8 cellular contexts compared by ENCODE assay signal in the genomic region with DNA sequence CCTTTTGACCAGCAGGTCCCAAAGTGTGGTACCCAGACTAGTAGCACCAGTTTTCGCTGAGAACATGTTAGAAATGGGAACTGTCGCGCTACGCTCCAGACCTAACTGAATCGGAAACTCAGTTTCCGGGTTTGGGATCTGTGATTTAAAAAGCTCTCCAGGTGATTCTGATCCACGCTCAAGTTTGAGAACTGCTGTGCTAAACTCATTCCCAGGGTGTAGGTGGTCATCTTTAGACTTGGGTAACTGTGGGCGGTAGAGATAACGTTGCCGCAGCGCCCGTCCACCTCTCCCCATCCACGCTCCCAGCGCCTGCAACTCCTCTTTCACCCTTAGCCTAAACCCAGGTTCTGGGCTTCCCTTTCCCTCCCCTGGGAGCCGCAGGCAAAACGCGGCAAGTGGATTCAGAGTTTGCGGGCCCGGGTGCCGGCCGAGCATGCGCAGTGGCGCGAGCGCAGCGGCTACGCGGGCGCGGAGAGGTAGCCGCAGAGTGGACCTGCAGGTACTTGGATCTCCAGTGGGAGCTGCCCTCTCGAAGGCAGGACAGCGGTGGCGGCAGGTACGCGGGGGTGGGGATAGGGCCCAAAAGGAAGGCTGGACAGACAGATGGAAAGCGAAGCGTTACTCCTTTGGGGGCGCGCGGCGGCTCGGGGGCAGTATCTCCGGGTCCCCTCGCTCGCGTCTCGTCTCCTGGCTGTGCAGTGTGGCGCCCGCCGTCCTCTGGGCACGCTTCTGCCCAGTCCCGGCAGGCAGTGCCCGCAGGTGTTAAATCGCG. TPM values are rescaled to one million over a fixed set of nuclear protein-coding genes. Genes with fewer than 3 reads are reported as not detected.
DNase-seq lines count a peak whose midpoint lies in the region; ATAC-seq and TF ChIP-seq lines count a peak whose summit lies in the region.

TSS of gene PLS1 (plus strand) at position 443 of the 775 bp plus-strand sequence. CDS start 67,845 bp downstream, outside the sequence.

- peak within 1 kb of the TSS; percentile 79 for H4K91ac ChIP-seq in IMR-90 (ENCODE audit: insufficient read depth, low read depth, low read length)

- H4K20me1 ChIP-seq in IMR-90 (ENCODE audit: insufficient read depth, low read length) = no peaks in the 10 kb centered on the region

- peak within 1 kb of the TSS; percentile 9; the same call in 1 of the 2 replicates for H3K27ac ChIP-seq in IMR-90 (ENCODE audit: insufficient read depth, low read length)
- peak within 1 kb of the TSS; percentile 61 to 68 (median 68) for H3K27ac ChIP-seq in esophagus muscularis mucosa (replicated peaks in 1 of 4)

- H2BK20ac ChIP-seq in IMR-90 (ENCODE audit: low read depth, low read length) = peak within 1 kb of the TSS; percentile 81

- peak within 1 kb of the TSS; percentile 19; the same call in 1 of the 2 replicates for H3K18ac ChIP-seq in IMR-90 (ENCODE audit: low read depth, low read length)

- no TSS peak for BruUV-seq in IMR-90 (replicated peaks; lab: Mats Ljungman, UMichigan)

- H3K36me3 ChIP-seq in IMR-90 (ENCODE audit: control insufficient read depth, insufficient read depth, low read length) (no peaks in the 10 kb centered on the region), esophagus muscularis mucosa (no peaks in the 10 kb centered on the region)

- peak within 1 kb of the TSS; percentile 55 for H3K9ac ChIP-seq in IMR-90 (ENCODE audit: low read depth, low read length)

- peak within 1 kb of the TSS; percentile 30 for H2BK5ac ChIP-seq in IMR-90 (ENCODE audit: low read depth, low read length, poor library complexity, severe bottlenecking)

- peak within 1 kb of the TSS; percentile 76 for H3K4me2 ChIP-seq in IMR-90 (ENCODE audit: low read depth, low read length)

- TF ChIP-seq RAD21 in IMR-90 (IDR thresholded peaks at IDR 0.05; ENCODE audit: low read length) = no peak; the same call in 1 of the 2 replicates

- peak within 1 kb of the TSS; percentile 86 for H3K14ac ChIP-seq in IMR-90 (replicated peaks; ENCODE audit: low read depth, low read length)

- H3K9me1 ChIP-seq in IMR-90 (ENCODE audit: insufficient read depth, low read length) = no peaks in the 10 kb centered on the region

- H4K8ac ChIP-seq in IMR-90 (ENCODE audit: low read depth in 2 of 2, low read length in 2 of 2) = peak within 1 kb of the TSS; percentile 73 to 88

- H3K27me3 ChIP-seq in IMR-90 (ENCODE audit: control insufficient read depth, insufficient read depth, low read length) (no peaks in the 10 kb centered on the region), esophagus muscularis mucosa (no peaks in the 10 kb centered on the region)

- in situ Hi-C loops in IMR-90 (cut with MboI; ENCODE audit: low sequenced_read_pairs) = no loop called here

- peak within 1 kb of the TSS; percentile 86 for H3K4me3 Mint-ChIP-seq in activated T-cell treated with anti-CD3 and anti-CD28 coated beads, Interleukin-2, amount 50 U/mL, for 24 hours

- intact Hi-C loops in IMR-90 (cut with micrococcal nuclease) = loop anchor here (5.0 to 10.0 kb wide), 2 partner anchors 126 to 209 kb away; partner anchors contain the start of gene TRPC1
- intact Hi-C loops in esophagus muscularis mucosa (cut with DNase I) = loop anchor here (2.0 to 5.0 kb wide), 3 partner anchors 17 to 391 kb away; partner anchors contain the start of genes ATR and TRPC1

- H2AK9ac ChIP-seq in IMR-90 (replicated peaks; ENCODE audit: low read depth, low read length, poor library complexity) = peak within 1 kb of the TSS; percentile 94

- peak within 1 kb of the TSS; percentile 93 for H3K4ac ChIP-seq in IMR-90 (ENCODE audit: low read depth, low read length)

- H3K27ac Mint-ChIP-seq in activated T-cell treated with anti-CD3 and anti-CD28 coated beads, Interleukin-2, amount 50 U/mL, for 24 hours = peak within 1 kb of the TSS; percentile 93

- no peak for TF ChIP-seq EP300 in esophagus muscularis mucosa (IDR thresholded peaks at IDR 0.05)

- peaks cover 5% of the 10 kb centered on the region for H3K36me3 Mint-ChIP-seq in activated T-cell treated with anti-CD3 and anti-CD28 coated beads, Interleukin-2, amount 50 U/mL, for 24 hours (ENCODE audit: low read depth)

- H3K23ac ChIP-seq in IMR-90 (ENCODE audit: low read depth, low read length) = peak within 1 kb of the TSS; percentile 90

- H3K4me1 ChIP-seq in IMR-90 (ENCODE audit: control insufficient read depth, insufficient read depth, low read length) = no peaks in the 10 kb centered on the region
- H3K4me1 ChIP-seq in esophagus muscularis mucosa = peaks cover 11 to 15% (median 14%) of the 10 kb centered on the region in 4 donors

- peak within 1 kb of the TSS; percentile 98 for H2AFZ ChIP-seq in IMR-90 (replicated peaks; ENCODE audit: low read length, poor library complexity)

- POLR2A ChIA-PET in IMR-90 (lab: Charles Lee; ENCODE audit: unreplicated experiment) = no interaction called here

- no peak for TF ChIP-seq CTCF in IMR-90 (conservative IDR thresholded peaks at IDR 0.05; ENCODE audit: low read depth, low read length)
- TF ChIP-seq CTCF in esophagus muscularis mucosa (IDR thresholded peaks at IDR 0.05) = peak in 1 of 3 experiments; percentile 29

- H3K4me1 Mint-ChIP-seq in activated T-cell treated with anti-CD3 and anti-CD28 coated beads, Interleukin-2, amount 50 U/mL, for 24 hours (ENCODE audit: low read depth) = peaks cover 19% of the 10 kb centered on the region

- no peaks in the 10 kb centered on the region for H3K9me3 Mint-ChIP-seq in activated T-cell treated with anti-CD3 and anti-CD28 coated beads, Interleukin-2, amount 50 U/mL, for 24 hours

- peak within 1 kb of the TSS; percentile 71 for H2BK120ac ChIP-seq in IMR-90 (ENCODE audit: low read depth, low read length)

- ATAC-seq in GM21528 (IDR thresholded peaks at IDR 0.05; ENCODE audit: low FRiP score, unreplicated experiment) (peak; percentile 95), IMR-90 (ENCODE audit: low read depth) (peak; percentile 96)

- peak; percentile 92 for DNase-seq in DMS153 treated with DMSO at 0.1 percent for 48 hours (lab: John Stamatoyannopoulos, UW; ENCODE audit: unreplicated experiment)
- peak; percentile 70 for DNase-seq in IMR-90
- DNase-seq in OCI-M1 (lab: John Stamatoyannopoulos, UW) = peak; percentile 95
- DNase-seq in activated T-cell treated with anti-CD3 and anti-CD28 coated beads, Interleukin-2, amount 50 U/mL, for 24 hours = peak; percentile 97
- DNase-seq in esophagus muscularis mucosa (ENCODE audit: extremely low spot score) = peak; percentile 95
- DNase-seq in myocyte (ENCODE audit: low read depth) = peak; percentile 81
- peak; percentile 63 to 67 for DNase-seq in stimulated activated CD8-positive, alpha-beta memory T cell treated with anti-CD3 and anti-CD28 coated beads, Interleukin-7, amount 100 ng/mL, for 48 hours (ENCODE audit: extremely low read depth in 1 of 2, low read depth in 1 of 2)

- H2AK5ac ChIP-seq in IMR-90 (ENCODE audit: low read depth, low read length) = peak within 1 kb of the TSS; percentile 71; the same call in 1 of the 2 replicates

- H3K9me3 ChIP-seq in IMR-90 (ENCODE audit: control insufficient read depth, insufficient read depth, low read length) (no peaks in the 10 kb centered on the region), esophagus muscularis mucosa (no peaks in the 10 kb centered on the region)

- H4K5ac ChIP-seq in IMR-90 (ENCODE audit: low read depth, low read length) = peak within 1 kb of the TSS; percentile 13; the same call in 1 of the 2 replicates

- WGBS in IMR-90 (ENCODE audit: extremely low coverage in 2 of 2, insufficient read length in 1 of 2), 2 experiments = 1% methylated on average over 30 of the region's 56 CpGs; no CpG with 5 or more reads in 1 of the 2 experiments
- WGBS in esophagus muscularis mucosa = 0% methylated on average over 40 of the region's 56 CpGs

- H3K4me3 ChIP-seq in IMR-90 (ENCODE audit: insufficient read depth, low read depth, low read length) (peak within 1 kb of the TSS; percentile 81), esophagus muscularis mucosa (peak within 1 kb of the TSS; percentile 56 to 85 (median 78))

- H2BK15ac ChIP-seq in IMR-90 (ENCODE audit: low read depth, low read length) = peak within 1 kb of the TSS; percentile 69; the same call in 2 of the 3 replicates

- H3K56ac ChIP-seq in IMR-90 (ENCODE audit: extremely low read depth, insufficient read depth, low read length) = peak within 1 kb of the TSS; percentile 71; the same call in 1 of the 2 replicates

- CTCF ChIA-PET in IMR-90 (lab: Yijun Ruan, JAX) = interaction anchor here (0.9 kb wide), 1 partner anchor 9 kb away, joined by 3 read pairs; no protein-coding TSS in a partner anchor

- TF ChIP-seq POLR2A in IMR-90 (IDR thresholded peaks at IDR 0.05; ENCODE audit: low read depth, low read length) (peak; percentile 42; the same call in 1 of the 2 replicates), esophagus muscularis mucosa (IDR thresholded peaks at IDR 0.05; ENCODE audit: low read depth) (no peak)

- dilution Hi-C loops in IMR-90 (cut with HindIII; ENCODE audit: low sequenced_read_pairs, unreplicated experiment) = no loop called here

- H3K79me1 ChIP-seq in IMR-90 (ENCODE audit: low read depth in 1 of 2, low read length in 2 of 2) = no peaks in the 10 kb centered on the region; a peak in 1 of 4 replicates

- H3K27me3 Mint-ChIP-seq in activated T-cell treated with anti-CD3 and anti-CD28 coated beads, Interleukin-2, amount 50 U/mL, for 24 hours = no peaks in the 10 kb centered on the region

TF ChIP-seq in IMR-90, 13 proteins besides CTCF, POLR2A, EP300 and RAD21:
- TF ChIP-seq MAZ (IDR thresholded peaks at IDR 0.05; ENCODE audit: borderline replicate concordance, low read depth, low read length) = no peak; the same call in 1 of the 2 replicates
- TF ChIP-seq MAFK (IDR thresholded peaks at IDR 0.05; ENCODE audit: low read depth, low read length) = no peak
- no peak for TF ChIP-seq CHD1 (IDR thresholded peaks at IDR 0.05; ENCODE audit: low read depth, low read length)
- no peak for TF ChIP-seq FOS (IDR thresholded peaks at IDR 0.05; ENCODE audit: low read depth, low read length)
- no peak for TF ChIP-seq BHLHE40 (IDR thresholded peaks at IDR 0.05; ENCODE audit: low read depth, low read length)
- peak; percentile 26 for TF ChIP-seq RCOR1 (IDR thresholded peaks at IDR 0.05; ENCODE audit: insufficient replicate concordance, low read length)
TF ChIP-seq in IMR-90: peak in this region for 1.

RNA-seq across cellular contexts. Expression of gene PLS1, which starts in this region (rescaled TPM):
- total RNA-seq in IMR-90 (2012; rRNA removed) (0.90 and 1.7 TPM in 2 replicates), esophagus muscularis mucosa (1 to 10 TPM; 1.2 to 2.0 (median 1.5) TPM), myocyte (0.53 and 1.1 TPM in 2 replicates)
- 0.29 and 0.34 TPM in 2 replicates for polyA plus RNA-seq in IMR-90 (2012; rRNA removed)
- 0.07 and 0.18 TPM in 2 replicates for polyA plus RNA-seq in IMR-90 (2012; cell fraction: cytosol; rRNA removed)
- polyA plus RNA-seq in IMR-90 (2012; cell fraction: nucleus; rRNA removed; ENCODE audit: low replicate concordance) = 0.01 and 0.15 TPM in 2 replicates
- polyA plus RNA-seq in myocyte (2012) = 0.32 TPM

Comparison
In these comparisons a context has a peak if more than half of its experiments do, and no peak if none do; other contexts are left out.
1. Peak in every context shown above with its lines: DNase-seq, ATAC-seq, H3K4me3 ChIP-seq and H3K27ac ChIP-seq.